ENCODE assay signal across 1 cellular context in genomic region chr1:232538224-232538942, GRCh38.
TF ChIP-seq lines count a peak whose summit lies in the region.

No MANE protein-coding gene starts in this region.

TF ChIP-seq in HEK293, 187 proteins besides CTCF, POLR2A, EP300 and RAD21 (continued from another document):
- no peak for TF ChIP-seq KLF17 (tag by site-specific recombination; IDR thresholded peaks at IDR 0.05)
- TF ChIP-seq ZNF514 (tag by site-specific recombination; IDR thresholded peaks at IDR 0.05): no peak
- TF ChIP-seq ZNF585B (tag by site-specific recombination; IDR thresholded peaks at IDR 0.05): no peak
- no peak for TF ChIP-seq ZNF148 (tag by site-specific recombination; IDR thresholded peaks at IDR 0.05; ENCODE audit: borderline replicate concordance)
- TF ChIP-seq MYNN (tag by site-specific recombination; IDR thresholded peaks at IDR 0.05; ENCODE audit: borderline replicate concordance): no peak
- no peak for TF ChIP-seq MEIS1 (CRISPR knock-in tag; IDR thresholded peaks at IDR 0.05; ENCODE audit: borderline replicate concordance)
- TF ChIP-seq ZNF558 (tag by site-specific recombination; IDR thresholded peaks at IDR 0.05): 0 out of 2 replicates have a peak, but pooled peaks have one; percentile 50
- no peak; the same call in 1 of the 2 replicates for TF ChIP-seq ZBTB11 (tag by site-specific recombination; conservative IDR thresholded peaks at IDR 0.05; ENCODE audit: low read depth)
- TF ChIP-seq, protein P1, sequence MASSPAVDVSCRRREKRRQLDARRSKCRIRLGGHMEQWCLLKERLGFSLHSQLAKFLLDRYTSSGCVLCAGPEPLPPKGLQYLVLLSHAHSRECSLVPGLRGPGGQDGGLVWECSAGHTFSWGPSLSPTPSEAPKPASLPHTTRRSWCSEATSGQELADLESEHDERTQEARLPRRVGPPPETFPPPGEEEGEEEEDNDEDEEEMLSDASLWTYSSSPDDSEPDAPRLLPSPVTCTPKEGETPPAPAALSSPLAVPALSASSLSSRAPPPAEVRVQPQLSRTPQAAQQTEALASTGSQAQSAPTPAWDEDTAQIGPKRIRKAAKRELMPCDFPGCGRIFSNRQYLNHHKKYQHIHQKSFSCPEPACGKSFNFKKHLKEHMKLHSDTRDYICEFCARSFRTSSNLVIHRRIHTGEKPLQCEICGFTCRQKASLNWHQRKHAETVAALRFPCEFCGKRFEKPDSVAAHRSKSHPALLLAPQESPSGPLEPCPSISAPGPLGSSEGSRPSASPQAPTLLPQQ (tag by site-specific recombination; IDR thresholded peaks at IDR 0.05): peak; percentile 46; the same call in 1 of the 2 replicates
- TF ChIP-seq ZNF2 (tag by site-specific recombination; IDR thresholded peaks at IDR 0.05): no peak
- peak; percentile 91 for TF ChIP-seq GLIS1 (tag by site-specific recombination; IDR thresholded peaks at IDR 0.05)
- peak; percentile 6; the same call in 1 of the 2 replicates for TF ChIP-seq ZFP69B (tag by site-specific recombination; IDR thresholded peaks at IDR 0.05)
- TF ChIP-seq ZEB2 (tag by site-specific recombination; IDR thresholded peaks at IDR 0.05): peak; percentile 28; the same call in 1 of the 2 replicates
- TF ChIP-seq ZNF473 (tag by site-specific recombination; IDR thresholded peaks at IDR 0.05): no peak
- TF ChIP-seq BCL11A (tag by site-specific recombination; IDR thresholded peaks at IDR 0.05; ENCODE audit: low read depth): peak; percentile 55; the same call in 1 of the 2 replicates
- 0 out of 2 replicates have a peak, but pooled peaks have one; percentile 18 for TF ChIP-seq ZNF449 (tag by site-specific recombination; IDR thresholded peaks at IDR 0.05)
- TF ChIP-seq ZNF175 (tag by site-specific recombination; IDR thresholded peaks at IDR 0.05): no peak
- TF ChIP-seq REST (tag by site-specific recombination; IDR thresholded peaks at IDR 0.05): no peak; the same call in 1 of the 2 replicates
- TF ChIP-seq, protein P2, sequence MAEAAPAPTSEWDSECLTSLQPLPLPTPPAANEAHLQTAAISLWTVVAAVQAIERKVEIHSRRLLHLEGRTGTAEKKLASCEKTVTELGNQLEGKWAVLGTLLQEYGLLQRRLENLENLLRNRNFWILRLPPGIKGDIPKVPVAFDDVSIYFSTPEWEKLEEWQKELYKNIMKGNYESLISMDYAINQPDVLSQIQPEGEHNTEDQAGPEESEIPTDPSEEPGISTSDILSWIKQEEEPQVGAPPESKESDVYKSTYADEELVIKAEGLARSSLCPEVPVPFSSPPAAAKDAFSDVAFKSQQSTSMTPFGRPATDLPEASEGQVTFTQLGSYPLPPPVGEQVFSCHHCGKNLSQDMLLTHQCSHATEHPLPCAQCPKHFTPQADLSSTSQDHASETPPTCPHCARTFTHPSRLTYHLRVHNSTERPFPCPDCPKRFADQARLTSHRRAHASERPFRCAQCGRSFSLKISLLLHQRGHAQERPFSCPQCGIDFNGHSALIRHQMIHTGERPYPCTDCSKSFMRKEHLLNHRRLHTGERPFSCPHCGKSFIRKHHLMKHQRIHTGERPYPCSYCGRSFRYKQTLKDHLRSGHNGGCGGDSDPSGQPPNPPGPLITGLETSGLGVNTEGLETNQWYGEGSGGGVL (tag by site-specific recombination; IDR thresholded peaks at IDR 0.05): peak; percentile 89
- TF ChIP-seq ZFP41 (tag by site-specific recombination; IDR thresholded peaks at IDR 0.05; ENCODE audit: borderline replicate concordance): no peak
- TF ChIP-seq ZNF335 (tag by site-specific recombination; conservative IDR thresholded peaks at IDR 0.05): 0 out of 2 replicates have a peak, but pooled peaks have one; percentile 29
- TF ChIP-seq ZNF48 (tag by site-specific recombination; IDR thresholded peaks at IDR 0.05): no peak
- no peak for TF ChIP-seq SALL2 (tag by site-specific recombination; IDR thresholded peaks at IDR 0.05; ENCODE audit: borderline replicate concordance)
- TF ChIP-seq REPIN1 (tag by site-specific recombination; IDR thresholded peaks at IDR 0.05; ENCODE audit: low read depth): no peak
- TF ChIP-seq, protein P3, sequence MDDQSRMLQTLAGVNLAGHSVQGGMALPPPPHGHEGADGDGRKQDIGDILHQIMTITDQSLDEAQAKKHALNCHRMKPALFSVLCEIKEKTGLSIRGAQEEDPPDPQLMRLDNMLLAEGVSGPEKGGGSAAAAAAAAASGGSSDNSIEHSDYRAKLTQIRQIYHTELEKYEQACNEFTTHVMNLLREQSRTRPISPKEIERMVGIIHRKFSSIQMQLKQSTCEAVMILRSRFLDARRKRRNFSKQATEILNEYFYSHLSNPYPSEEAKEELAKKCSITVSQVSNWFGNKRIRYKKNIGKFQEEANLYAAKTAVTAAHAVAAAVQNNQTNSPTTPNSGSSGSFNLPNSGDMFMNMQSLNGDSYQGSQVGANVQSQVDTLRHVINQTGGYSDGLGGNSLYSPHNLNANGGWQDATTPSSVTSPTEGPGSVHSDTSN (CRISPR knock-in tag; IDR thresholded peaks at IDR 0.05): no peak
- TF ChIP-seq SCRT1 (tag by site-specific recombination; IDR thresholded peaks at IDR 0.05; ENCODE audit: borderline replicate concordance): no peak
- TF ChIP-seq ZNF777 (tag by site-specific recombination; IDR thresholded peaks at IDR 0.05; ENCODE audit: borderline replicate concordance): no peak
- no peak for TF ChIP-seq ZNF571 (tag by site-specific recombination; IDR thresholded peaks at IDR 0.05)
